ENCODE assay signal across 1 cellular context in genomic region chr12:9673404-9674225, GRCh38.
TF ChIP-seq lines count a peak whose summit lies in the region.

No MANE protein-coding gene starts in this region.

TF ChIP-seq in K562, 482 proteins besides CTCF, POLR2A, EP300 and RAD21 (continued from another document and continues in another):
- TF ChIP-seq ZNF518B (CRISPR knock-in tag; IDR thresholded peaks at IDR 0.05) (no peak), STAT5A (IDR thresholded peaks at IDR 0.05; ENCODE audit: borderline replicate concordance, low read length) (peak; percentile 48; the same call in 1 of the 2 replicates), PRDM10 (IDR thresholded peaks at IDR 0.05; ENCODE audit: partially characterized antibody) (peak; percentile 88), ZNF23 (CRISPR knock-in tag; IDR thresholded peaks at IDR 0.05) (no peak), ZZZ3 (IDR thresholded peaks at IDR 0.05) (no peak), MLLT1 (IDR thresholded peaks at IDR 0.05) (peak in 1 of 2 experiments; percentile 36; a peak in 1 of 4 replicates), NFIC (IDR thresholded peaks at IDR 0.05) (peak; percentile 77), CREBBP (IDR thresholded peaks at IDR 0.05; ENCODE audit: low read depth, low read length) (no peak), SMAD4 (CRISPR knock-in tag; conservative IDR thresholded peaks at IDR 0.05) (peak; percentile 30; the same call in 1 of the 2 replicates), ZNF830 (CRISPR knock-in tag; IDR thresholded peaks at IDR 0.05) (no peak), EP400 (IDR thresholded peaks at IDR 0.05) (no peak), NELFE (IDR thresholded peaks at IDR 0.05; ENCODE audit: insufficient read depth, insufficient read length) (no peak), RBM17 (IDR thresholded peaks at IDR 0.05; ENCODE audit: borderline replicate concordance, low read depth, low read length) (no peak), PHF21A (IDR thresholded peaks at IDR 0.05; ENCODE audit: borderline replicate concordance, low read depth) (peak; percentile 79; the same call in 1 of the 2 replicates), MTA2 (IDR thresholded peaks at IDR 0.05; ENCODE audit: low read depth) (peak; percentile 46; the same call in 1 of the 2 replicates), PTRF (tag; IDR thresholded peaks at IDR 0.05) (no peak), CBFA2T3 (IDR thresholded peaks at IDR 0.05) (peak; percentile 86), XRCC5 (IDR thresholded peaks at IDR 0.05; ENCODE audit: low read depth, low read length) (no peak), ZFPM2 (CRISPR knock-in tag; IDR thresholded peaks at IDR 0.05) (no peak), ZSCAN32 (CRISPR knock-in tag; IDR thresholded peaks at IDR 0.05) (no peak), NFE2 (IDR thresholded peaks at IDR 0.05; ENCODE audit: low read depth) (peak; percentile 62), L3MBTL2 (IDR thresholded peaks at IDR 0.05) (no peak), ZBTB17 (CRISPR knock-in tag; IDR thresholded peaks at IDR 0.05) (0 out of 2 replicates have a peak, but pooled peaks have one; percentile 24), AFF4 (CRISPR knock-in tag; IDR thresholded peaks at IDR 0.05) (no peak), CC2D1A (IDR thresholded peaks at IDR 0.05) (0 out of 2 replicates have a peak, but pooled peaks have one; percentile 35), UBTF (IDR thresholded peaks at IDR 0.05; ENCODE audit: borderline replicate concordance in 1 of 2, low read depth in 2 of 2, low read length in 2 of 2) (0 out of 4 replicates have a peak, but pooled peaks of 1 of the 2 experiments have one; percentile 25), FOXP1 (CRISPR knock-in tag; IDR thresholded peaks at IDR 0.05) (no peak), POLR2AphosphoS5 (IDR thresholded peaks at IDR 0.05; ENCODE audit: control insufficient read depth, insufficient read depth, low read depth, low read length) (peak; percentile 69), TEAD4 (IDR thresholded peaks at IDR 0.05; ENCODE audit: low read length) (peak; percentile 81), TEAD4 (CRISPR knock-in tag; IDR thresholded peaks at IDR 0.05; ENCODE audit: borderline replicate concordance) (no peak), CBX1 (IDR thresholded peaks at IDR 0.05; ENCODE audit: low read depth) (no peak), RB1 (IDR thresholded peaks at IDR 0.05; ENCODE audit: low read depth) (no peak), RFX1 (IDR thresholded peaks at IDR 0.05) (no peak), NCOA6 (IDR thresholded peaks at IDR 0.05) (no peak), JUND (IDR thresholded peaks at IDR 0.05; ENCODE audit: borderline replicate concordance, low read depth, low read length) (peak; percentile 71), JUND (tag; IDR thresholded peaks at IDR 0.05; ENCODE audit: borderline replicate concordance, low read depth, low read length) (peak; percentile 66; the same call in 2 of the 3 replicates), TAF7 (tag; IDR thresholded peaks at IDR 0.05) (no peak), HOXB6 (CRISPR knock-in tag; IDR thresholded peaks at IDR 0.05; ENCODE audit: borderline replicate concordance) (no peak), C11orf30 (IDR thresholded peaks at IDR 0.05; ENCODE audit: low read depth) (peak; percentile 87), ARID1B (IDR thresholded peaks at IDR 0.05) (peak; percentile 91), EHMT2 (IDR thresholded peaks at IDR 0.05) (no peak), ZNF449 (CRISPR knock-in tag; IDR thresholded peaks at IDR 0.05) (no peak), TFAP4 (CRISPR knock-in tag; IDR thresholded peaks at IDR 0.05; ENCODE audit: borderline replicate concordance) (peak; percentile 35; the same call in 1 of the 2 replicates), ZFP1 (CRISPR knock-in tag; IDR thresholded peaks at IDR 0.05) (no peak), ZNF12 (CRISPR knock-in tag; IDR thresholded peaks at IDR 0.05) (no peak), DPF2 (IDR thresholded peaks at IDR 0.05) (peak; percentile 91), ELK1 (CRISPR knock-in tag; IDR thresholded peaks at IDR 0.05) (no peak), HDAC1 (IDR thresholded peaks at IDR 0.05) (peak in 1 of 2 experiments; percentile 53; a peak in 1 of 4 replicates)
